16 cellular contexts compared by ENCODE assay signal in genomic region chr17:64387145-64387473, GRCh38. TPM values are rescaled to one million over a fixed set of nuclear protein-coding genes. Genes with fewer than 3 reads are reported as not detected.
DNase-seq lines count a peak whose midpoint lies in the region; ATAC-seq and TF ChIP-seq lines count a peak whose summit lies in the region.
"Had no signal": no experiment of that assay in that cellular context is flagged by ENCODE, and none has a peak within 500 bp of the region (broad histone marks: within the 10 kb centered on the region; RNA-seq: fewer than 3 reads in every experiment).

No MANE protein-coding gene starts in this region.

- POLR2A ChIA-PET in CD4-positive, alpha-beta T cell (lab: Charles Lee) = no interaction called here
- POLR2A ChIA-PET in activated CD8-positive, alpha-beta T cell treated with anti-CD3 and anti-CD28 coated beads for 36 hours (lab: Charles Lee) = interaction anchor here (0.9 to 1.0 kb wide), 2 partner anchors 8 to 30 kb away, joined by 3 read pairs; no protein-coding TSS in a partner anchor

- H3K36me3 ChIP-seq in right atrium auricular region = peaks cover 4% of the 10 kb centered on the region
- no peaks in the 10 kb centered on the region for H3K36me3 ChIP-seq in skeletal muscle tissue (ENCODE audit: control insufficient read depth in 3 of 3, insufficient read depth in 3 of 3, low read length in 3 of 3)
- H3K36me3 ChIP-seq: cardiac muscle cell had no signal

- no peak for DNase-seq in CD4-positive, alpha-beta T cell
- no peak for DNase-seq in activated CD8-positive, alpha-beta T cell treated with anti-CD3 and anti-CD28 coated beads for 36 hours
- DNase-seq in right atrium auricular region (ENCODE audit: low spot score) (no peak), putamen (ENCODE audit: low spot score) (no peak), NOMO-1 treated with dmso at 0.1 percent for 144 hours (lab: John Stamatoyannopoulos, UW; ENCODE audit: unreplicated experiment) (no peak), anterior cingulate cortex (lab: John Stamatoyannopoulos, UW) (no peak)
- DNase-seq in stimulated activated CD4-positive, alpha-beta T cell treated with anti-CD3 and anti-CD28 coated beads, Interleukin-15, amount 100 ng/mL, for 24 hours = no peak
- DNase-seq: activated CD4-positive, alpha-beta memory T cell treated with anti-CD3 and anti-CD28 coated beads, Interleukin-2, amount 10 ng/mL, durations not matched to agents 7 days and 5 days; activated gamma-delta T cell treated with Interleukin-2 at 50 U/mL for 16 hours; NCI-H2029 treated with DMSO at 0.1 percent for 48 hours; NCI-H82; SHP77 had no signal

- H3K4me1 ChIP-seq in right atrium auricular region = peaks cover 0 to 33% of the 10 kb centered on the region in 2 donors
- H3K4me1 ChIP-seq in skeletal muscle tissue (ENCODE audit: control insufficient read depth in 3 of 3, insufficient read depth in 3 of 3, low read length in 3 of 3) = peaks cover 16 to 26% (median 20%) of the 10 kb centered on the region in 3 donors

- peak overlapping the region; percentile 20 for H3K4me3 Mint-ChIP-seq in CD4-positive, alpha-beta T cell
- peak overlapping the region; percentile 83 for H3K4me3 Mint-ChIP-seq in activated CD8-positive, alpha-beta T cell treated with anti-CD3 and anti-CD28 coated beads for 36 hours
- H3K4me3 Mint-ChIP-seq: activated CD4-positive, alpha-beta memory T cell treated with anti-CD3 and anti-CD28 coated beads, Interleukin-2, amount 10 ng/mL, durations not matched to agents 7 days and 5 days; B cell had no signal

- peaks cover 39% of the 10 kb centered on the region for H3K36me3 Mint-ChIP-seq in CD4-positive, alpha-beta T cell (ENCODE audit: low read depth)
- peaks cover 64% of the 10 kb centered on the region for H3K36me3 Mint-ChIP-seq in activated CD8-positive, alpha-beta T cell treated with anti-CD3 and anti-CD28 coated beads for 36 hours (ENCODE audit: low read depth)

- H3K9me3 Mint-ChIP-seq in CD4-positive, alpha-beta T cell = no peaks in the 10 kb centered on the region
- H3K9me3 Mint-ChIP-seq in activated CD8-positive, alpha-beta T cell treated with anti-CD3 and anti-CD28 coated beads for 36 hours = no peaks in the 10 kb centered on the region
- H3K9me3 Mint-ChIP-seq: activated CD4-positive, alpha-beta memory T cell treated with anti-CD3 and anti-CD28 coated beads, Interleukin-2, amount 10 ng/mL, durations not matched to agents 7 days and 5 days had no signal

- H3K9me3 ChIP-seq in CD4-positive, alpha-beta T cell (ENCODE audit: control insufficient read depth, low read length) = no peaks in the 10 kb centered on the region
- H3K9me3 ChIP-seq in right atrium auricular region = no peaks in the 10 kb centered on the region
- H3K9me3 ChIP-seq in skeletal muscle tissue (ENCODE audit: control insufficient read depth in 3 of 3, low read length in 3 of 3) = no peaks in the 10 kb centered on the region

- H3K27ac Mint-ChIP-seq in CD4-positive, alpha-beta T cell = no peak overlapping the region
- H3K27ac Mint-ChIP-seq in activated CD8-positive, alpha-beta T cell treated with anti-CD3 and anti-CD28 coated beads for 36 hours = peak overlapping the region; percentile 70
- H3K27ac Mint-ChIP-seq: activated CD4-positive, alpha-beta memory T cell treated with anti-CD3 and anti-CD28 coated beads, Interleukin-2, amount 10 ng/mL, durations not matched to agents 7 days and 5 days; B cell had no signal

- no peak for ATAC-seq in CD4-positive, alpha-beta T cell (ENCODE audit: poor library complexity)
- ATAC-seq in activated CD8-positive, alpha-beta T cell treated with anti-CD3 and anti-CD28 coated beads for 36 hours = no peak

- peak overlapping the region in 2 of 3 donors; percentile 27 to 70 for H3K9ac ChIP-seq in skeletal muscle tissue (ENCODE audit: low read depth in 1 of 3, low read length in 3 of 3)

- CTCF ChIA-PET in CD4-positive, alpha-beta T cell (lab: Charles Lee) = no interaction called here
- CTCF ChIA-PET in activated CD8-positive, alpha-beta T cell treated with anti-CD3 and anti-CD28 coated beads for 36 hours (lab: Charles Lee) = interaction anchor here (1.6 kb wide), 1 partner anchor 8 kb away, joined by 6 read pairs; no protein-coding TSS in a partner anchor

- H3K27ac ChIP-seq in CD4-positive, alpha-beta T cell (ENCODE audit: low read depth, low read length) = no peak overlapping the region
- H3K27ac ChIP-seq in right atrium auricular region (peak overlapping the region; percentile 74 to 78), skeletal muscle tissue (ENCODE audit: low read depth, low read length) (no peak overlapping the region)
- H3K27ac ChIP-seq: cardiac muscle cell, epithelial cell of prostate had no signal

- no peaks in the 10 kb centered on the region for H3K27me3 ChIP-seq in CD4-positive, alpha-beta T cell (ENCODE audit: control insufficient read depth, insufficient read depth, low read length)
- H3K27me3 ChIP-seq in right atrium auricular region = no peaks in the 10 kb centered on the region
- no peaks in the 10 kb centered on the region for H3K27me3 ChIP-seq in skeletal muscle tissue (ENCODE audit: control insufficient read depth in 3 of 3, insufficient read depth in 3 of 3, low read length in 3 of 3)
- H3K27me3 ChIP-seq: cardiac muscle cell had no signal

- H3K4me1 Mint-ChIP-seq in CD4-positive, alpha-beta T cell (ENCODE audit: low read depth) = peaks cover 51% of the 10 kb centered on the region
- H3K4me1 Mint-ChIP-seq in activated CD8-positive, alpha-beta T cell treated with anti-CD3 and anti-CD28 coated beads for 36 hours (ENCODE audit: low read depth) = peaks cover 78% of the 10 kb centered on the region

- intact Hi-C loops in CD4-positive, alpha-beta T cell (cut with DNase I, micrococcal nuclease) = loop anchor here in 1 of 2 experiments (5.0 kb wide), 1 partner anchor 40 kb away; no protein-coding TSS in a partner anchor
- intact Hi-C loops in activated CD8-positive, alpha-beta T cell treated with anti-CD3 and anti-CD28 coated beads for 36 hours (cut with micrococcal nuclease) = no loop called here

- TF ChIP-seq CTCF in CD4-positive, alpha-beta T cell (IDR thresholded peaks at IDR 0.05) = no peak
- TF ChIP-seq CTCF in activated CD8-positive, alpha-beta T cell treated with anti-CD3 and anti-CD28 coated beads for 36 hours (IDR thresholded peaks at IDR 0.05) = no peak
- TF ChIP-seq CTCF in right atrium auricular region (IDR thresholded peaks at IDR 0.05) = no peak

- no peaks in the 10 kb centered on the region for H3K27me3 Mint-ChIP-seq in CD4-positive, alpha-beta T cell
- H3K27me3 Mint-ChIP-seq in activated CD8-positive, alpha-beta T cell treated with anti-CD3 and anti-CD28 coated beads for 36 hours = no peaks in the 10 kb centered on the region
- H3K27me3 Mint-ChIP-seq: B cell had no signal

- H3K4me3 ChIP-seq in right atrium auricular region (peak overlapping the region; percentile 42 to 45), skeletal muscle tissue (ENCODE audit: low read length in 3 of 3) (peak overlapping the region in 2 of 3 donors; percentile 35 to 49)
- H3K4me3 ChIP-seq: cardiac muscle cell had no signal

RNA-seq across cellular contexts. Expression of gene PECAM1, which starts 3.6 kb away (rescaled TPM):
- 10 to 100 TPM; 20.6 to 20.8 TPM for total RNA-seq in CD4-positive, alpha-beta T cell
- total RNA-seq in activated CD8-positive, alpha-beta T cell treated with anti-CD3 and anti-CD28 coated beads for 36 hours = 10 to 100 TPM; 58.2 to 64.4 TPM
- total RNA-seq in right atrium auricular region (100 to 1,000 TPM in 1 of 2 donors, 10 to 100 TPM in 1; 77.5 to 153 TPM), skeletal muscle tissue (57.9 TPM)

Comparison
In these comparisons a context has a peak if more than half of its experiments do, and no peak if none do; other contexts are left out.
1. H3K27ac ChIP-seq: peak in right atrium auricular region (2 of 2); none in CD4-positive, alpha-beta T cell (single experiment) and skeletal muscle tissue (single experiment).